In the genomic region with DNA sequence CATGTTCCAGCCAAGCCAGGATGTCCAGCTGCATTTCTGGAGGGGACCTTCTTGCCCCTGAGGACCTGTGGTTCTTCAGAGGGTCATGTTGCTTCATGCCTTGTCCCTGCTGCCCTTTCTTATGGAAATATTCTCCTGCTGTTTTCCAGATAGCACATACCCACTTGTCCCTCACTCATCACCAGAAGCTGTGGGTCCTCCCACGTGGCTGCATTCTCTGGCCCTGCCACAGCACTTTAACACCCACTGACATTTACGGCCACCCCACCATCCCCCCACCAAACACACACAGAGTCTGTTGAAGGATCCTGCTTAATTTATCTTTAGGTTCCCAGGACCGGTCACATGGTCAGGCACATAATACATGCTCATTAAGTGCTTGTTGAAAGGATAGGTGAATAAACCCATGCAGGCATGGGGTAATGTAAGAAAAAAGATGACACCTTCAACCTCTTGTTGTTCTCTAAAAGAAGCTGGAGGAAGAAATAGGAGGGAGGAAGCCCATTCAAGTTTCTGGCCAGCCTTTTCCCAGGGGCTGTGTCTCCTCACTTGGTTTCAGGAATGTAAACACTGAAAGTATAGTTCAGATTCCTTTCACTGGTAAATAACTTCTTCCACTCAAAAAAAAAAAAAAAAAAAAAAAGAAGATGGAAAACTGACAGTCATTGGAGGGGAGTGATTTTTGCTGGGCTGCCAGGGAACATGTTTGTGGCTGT, we compare ENCODE assay signal across 17 cellular contexts. TPM values are rescaled to one million over a fixed set of nuclear protein-coding genes. Genes with fewer than 3 reads are reported as not detected.
"Had no signal": no experiment of that assay in that cellular context is flagged by ENCODE, and none has a peak within 500 bp of the region (broad histone marks: within the 10 kb centered on the region; RNA-seq: fewer than 3 reads in every experiment).

No MANE protein-coding gene starts in this region.

- H3K27me3 ChIP-seq: body of pancreas, colonic mucosa, tibial artery, vagina had no signal

- H3K4me3 ChIP-seq: body of pancreas, colonic mucosa, mucosa of descending colon, tibial artery, vagina had no signal

- DNase-seq: activated gamma-delta T cell; amniotic stem cell; body of pancreas; caudate nucleus; colonic mucosa; mucosa of descending colon; naive thymus-derived CD4-positive, alpha-beta T cell; posterior cingulate gyrus; retina; stimulated activated CD4-positive, alpha-beta T cell treated with anti-CD3 and anti-CD28 coated beads, Interleukin-2, amount 100 ng/mL, for 48 hours; stimulated activated naive B cell treated with anti-CD40 and anti-IgM and Interleukin-4, amounts not matched to agents 10 μg/mL and 1 μg/mL and 100 μg/mL, for 72 hours; T-helper 2 cell; tibial artery had no signal

- H3K4me1 ChIP-seq: body of pancreas, colonic mucosa, vagina had no signal

- H3K27ac Mint-ChIP-seq: activated CD8-positive, alpha-beta T cell treated with anti-CD3 and anti-CD28 coated beads for 36 hours; activated naive CD4-positive, alpha-beta T cell treated with anti-CD3 and anti-CD28 coated beads, Interleukin-2, amount 50 U/mL, for 72 hours; activated T-cell treated with anti-CD3 and anti-CD28 coated beads, Interleukin-2, amount 50 U/mL, for 72 hours; naive thymus-derived CD4-positive, alpha-beta T cell; stimulated activated naive B cell treated with anti-CD40 and anti-IgM and Interleukin-4, amounts not matched to agents 10 μg/mL and 1 μg/mL and 100 μg/mL, for 72 hours had no signal

- H3K9me3 Mint-ChIP-seq: activated CD8-positive, alpha-beta T cell treated with anti-CD3 and anti-CD28 coated beads for 36 hours; activated naive CD4-positive, alpha-beta T cell treated with anti-CD3 and anti-CD28 coated beads, Interleukin-2, amount 50 U/mL, for 72 hours; activated T-cell treated with anti-CD3 and anti-CD28 coated beads, Interleukin-2, amount 50 U/mL, for 72 hours; naive thymus-derived CD4-positive, alpha-beta T cell; stimulated activated naive B cell treated with anti-CD40 and anti-IgM and Interleukin-4, amounts not matched to agents 10 μg/mL and 1 μg/mL and 100 μg/mL, for 72 hours had no signal

- H3K36me3 ChIP-seq: colonic mucosa, tibial artery, vagina had no signal

- H3K9me3 ChIP-seq: body of pancreas, colonic mucosa, mucosa of descending colon, tibial artery, vagina had no signal

- H3K27ac ChIP-seq: body of pancreas, colonic mucosa, tibial artery, vagina had no signal

- H3K36me3 Mint-ChIP-seq: activated naive CD4-positive, alpha-beta T cell treated with anti-CD3 and anti-CD28 coated beads, Interleukin-2, amount 50 U/mL, for 72 hours; naive thymus-derived CD4-positive, alpha-beta T cell; stimulated activated naive B cell treated with anti-CD40 and anti-IgM and Interleukin-4, amounts not matched to agents 10 μg/mL and 1 μg/mL and 100 μg/mL, for 72 hours had no signal

- H3K4me3 Mint-ChIP-seq: activated CD8-positive, alpha-beta T cell treated with anti-CD3 and anti-CD28 coated beads for 36 hours; activated T-cell treated with anti-CD3 and anti-CD28 coated beads, Interleukin-2, amount 50 U/mL, for 72 hours; naive thymus-derived CD4-positive, alpha-beta T cell; stimulated activated naive B cell treated with anti-CD40 and anti-IgM and Interleukin-4, amounts not matched to agents 10 μg/mL and 1 μg/mL and 100 μg/mL, for 72 hours had no signal

- H3K4me1 Mint-ChIP-seq: naive thymus-derived CD4-positive, alpha-beta T cell; stimulated activated naive B cell treated with anti-CD40 and anti-IgM and Interleukin-4, amounts not matched to agents 10 μg/mL and 1 μg/mL and 100 μg/mL, for 72 hours had no signal

RNA-seq across cellular contexts. Expression of gene BMPER, which starts 19.9 kb away (rescaled TPM):
- total RNA-seq: activated CD8-positive, alpha-beta T cell treated with anti-CD3 and anti-CD28 coated beads for 36 hours; activated naive CD4-positive, alpha-beta T cell treated with anti-CD3 and anti-CD28 coated beads, Interleukin-2, amount 50 U/mL, for 72 hours had no signal
- polyA plus RNA-seq: naive thymus-derived CD4-positive, alpha-beta T cell had no signal
